Comparison of ENCODE assay signal across 9 cellular contexts in genomic region chr12:119669744-119670472, GRCh38. TPM values are rescaled to one million over a fixed set of nuclear protein-coding genes. Genes with fewer than 3 reads are reported as not detected.
A peak's percentile ranks its signal among the peaks of the same experiment; 100 is the strongest.
DNase-seq lines count a peak whose midpoint lies in the region; ATAC-seq and TF ChIP-seq lines count a peak whose summit lies in the region.
"Had no signal": no experiment of that assay in that cellular context is flagged by ENCODE, and none has a peak within 500 bp of the region (broad histone marks: within the 10 kb centered on the region; RNA-seq: fewer than 3 reads in every experiment).

No MANE protein-coding gene starts in this region.

- no peak for TF ChIP-seq CTCF in MCF 10A (IDR thresholded peaks at IDR 0.05; ENCODE audit: unreplicated experiment)

- H3K36me3 ChIP-seq in naive thymus-derived CD4-positive, alpha-beta T cell (ENCODE audit: control insufficient read depth in 2 of 3, insufficient read depth in 3 of 3, low read length in 3 of 3): peaks cover 8 to 38% (median 13%) of the 10 kb centered on the region in 3 experiments

- H3K27me3 ChIP-seq in naive thymus-derived CD4-positive, alpha-beta T cell (ENCODE audit: control insufficient read depth in 2 of 2, insufficient read depth in 2 of 2, low read length in 2 of 2): no peaks in the 10 kb centered on the region

- POLR2A ChIA-PET in MCF 10A (lab: Yijun Ruan, JAX): interaction anchor here (0.6 to 1.6 kb wide), 2 partner anchors 12 to 139 kb away, joined by 3 to 5 read pairs; no protein-coding TSS in a partner anchor
- POLR2A ChIA-PET in naive thymus-derived CD4-positive, alpha-beta T cell (lab: Charles Lee): no interaction called here

- peak overlapping the region; percentile 4 for H3K27ac ChIP-seq in naive thymus-derived CD4-positive, alpha-beta T cell (ENCODE audit: low read depth, low read length)

- peaks cover 20 to 30% of the 10 kb centered on the region in 2 donors for H3K4me1 ChIP-seq in naive thymus-derived CD4-positive, alpha-beta T cell (ENCODE audit: control insufficient read depth in 2 of 2, insufficient read depth in 2 of 2, low read length in 2 of 2)

- H3K36me3 Mint-ChIP-seq in MCF 10A (ENCODE audit: insufficient read depth, unreplicated experiment): peaks cover 51% of the 10 kb centered on the region
- H3K36me3 Mint-ChIP-seq in naive thymus-derived CD4-positive, alpha-beta T cell: peaks cover 5 to 44% (median 12%) of the 10 kb centered on the region in 5 donors

- intact Hi-C loops in MCF 10A (cut with micrococcal nuclease): loop anchor here (5.0 to 10.0 kb wide), 3 partner anchors 112 to 1265 kb away; no protein-coding TSS in a partner anchor
- intact Hi-C loops in naive thymus-derived CD4-positive, alpha-beta T cell (cut with micrococcal nuclease): loop anchor here (5.0 to 10.0 kb wide), 7 partner anchors 342 to 1605 kb away; partner anchors contain the start of genes RAB35 (in 1 of the 2), RNF10 (in 1 of the 2), RNU4-1 (in 1 of the 2) and RNU4-2 (in 1 of the 2)

- H3K4me3 Mint-ChIP-seq in MCF 10A (ENCODE audit: unreplicated experiment): peak overlapping the region; percentile 64
- peak overlapping the region; percentile 13 to 82 (median 64) for H3K4me3 Mint-ChIP-seq in naive thymus-derived CD4-positive, alpha-beta T cell

- no peak for ATAC-seq in naive thymus-derived CD4-positive, alpha-beta T cell
- ATAC-seq in HG03139 (IDR thresholded peaks at IDR 0.05; ENCODE audit: unreplicated experiment) (no peak), HG02884 (IDR thresholded peaks at IDR 0.05; ENCODE audit: unreplicated experiment) (no peak), GM18870 (IDR thresholded peaks at IDR 0.05; ENCODE audit: unreplicated experiment) (no peak)
- ATAC-seq: left lobe of liver had no signal

- H3K9me3 Mint-ChIP-seq in MCF 10A (ENCODE audit: unreplicated experiment): no peaks in the 10 kb centered on the region
- no peaks in the 10 kb centered on the region for H3K9me3 Mint-ChIP-seq in naive thymus-derived CD4-positive, alpha-beta T cell

- BruUV-seq in MCF 10A (replicated peaks; lab: Mats Ljungman, UMichigan): no TSS peak

- peaks cover 19% of the 10 kb centered on the region for H3K4me1 Mint-ChIP-seq in MCF 10A (ENCODE audit: insufficient read depth, unreplicated experiment)
- peaks cover 36 to 75% (median 61%) of the 10 kb centered on the region in 7 donors for H3K4me1 Mint-ChIP-seq in naive thymus-derived CD4-positive, alpha-beta T cell

- peak; percentile 55 for DNase-seq in COLO668 (lab: John Stamatoyannopoulos, UW; ENCODE audit: unreplicated experiment)
- peak; percentile 76 for DNase-seq in NCI-H146 (lab: John Stamatoyannopoulos, UW)
- no peak for DNase-seq in MCF 10A (ENCODE audit: unreplicated experiment)
- DNase-seq in naive thymus-derived CD4-positive, alpha-beta T cell: no peak
- no peak for DNase-seq in stimulated activated CD4-positive, alpha-beta T cell treated with anti-CD3 and anti-CD28 coated beads, Interleukin-15, amount 100 ng/mL, for 24 hours

- no peaks in the 10 kb centered on the region for H3K9me3 ChIP-seq in naive thymus-derived CD4-positive, alpha-beta T cell (ENCODE audit: control insufficient read depth in 2 of 3, low read length in 3 of 3)

- CTCF ChIA-PET in MCF 10A (lab: Yijun Ruan, JAX): interaction anchor here (0.5 to 1.2 kb wide), 3 partner anchors 12 to 1677 kb away, joined by 3 to 4 read pairs (median 3); no protein-coding TSS in a partner anchor
- CTCF ChIA-PET in naive thymus-derived CD4-positive, alpha-beta T cell (lab: Charles Lee): interaction anchor here (0.7 kb wide), 1 partner anchor 9 kb away, joined by 5 read pairs; no protein-coding TSS in a partner anchor

- H3K4me3 ChIP-seq in naive thymus-derived CD4-positive, alpha-beta T cell (ENCODE audit: low read length): no peak overlapping the region

- H3K27me3 Mint-ChIP-seq in MCF 10A (ENCODE audit: insufficient read depth, unreplicated experiment): no peaks in the 10 kb centered on the region
- no peaks in the 10 kb centered on the region for H3K27me3 Mint-ChIP-seq in naive thymus-derived CD4-positive, alpha-beta T cell

- H3K27ac Mint-ChIP-seq in MCF 10A (ENCODE audit: low read depth, unreplicated experiment): no peak overlapping the region
- peak overlapping the region; percentile 15 to 85 (median 64) for H3K27ac Mint-ChIP-seq in naive thymus-derived CD4-positive, alpha-beta T cell

RNA-seq across cellular contexts. Expression of gene PRKAB1, which starts 2.0 kb away (rescaled TPM):
- total RNA-seq in MCF 10A (2022): 22.5 and 27.2 TPM in 2 replicates
- total RNA-seq in naive thymus-derived CD4-positive, alpha-beta T cell: 10 to 100 TPM; 23.5 to 48.7 (median 43.3) TPM
- 10 to 100 TPM; 35.9 to 54.7 TPM for polyA plus RNA-seq in naive thymus-derived CD4-positive, alpha-beta T cell

Comparison
In these comparisons a context has a peak if more than half of its experiments do, and no peak if none do; other contexts are left out.
1. DNase-seq: peak in COLO668 (single experiment) and NCI-H146 (single experiment); none in MCF 10A (single experiment), naive thymus-derived CD4-positive, alpha-beta T cell (0 of 9) and stimulated activated CD4-positive, alpha-beta T cell treated with anti-CD3 and anti-CD28 coated beads, Interleukin-15, amount 100 ng/mL, for 24 hours (single experiment).